8 cellular contexts compared by ENCODE assay signal in the genomic region with DNA sequence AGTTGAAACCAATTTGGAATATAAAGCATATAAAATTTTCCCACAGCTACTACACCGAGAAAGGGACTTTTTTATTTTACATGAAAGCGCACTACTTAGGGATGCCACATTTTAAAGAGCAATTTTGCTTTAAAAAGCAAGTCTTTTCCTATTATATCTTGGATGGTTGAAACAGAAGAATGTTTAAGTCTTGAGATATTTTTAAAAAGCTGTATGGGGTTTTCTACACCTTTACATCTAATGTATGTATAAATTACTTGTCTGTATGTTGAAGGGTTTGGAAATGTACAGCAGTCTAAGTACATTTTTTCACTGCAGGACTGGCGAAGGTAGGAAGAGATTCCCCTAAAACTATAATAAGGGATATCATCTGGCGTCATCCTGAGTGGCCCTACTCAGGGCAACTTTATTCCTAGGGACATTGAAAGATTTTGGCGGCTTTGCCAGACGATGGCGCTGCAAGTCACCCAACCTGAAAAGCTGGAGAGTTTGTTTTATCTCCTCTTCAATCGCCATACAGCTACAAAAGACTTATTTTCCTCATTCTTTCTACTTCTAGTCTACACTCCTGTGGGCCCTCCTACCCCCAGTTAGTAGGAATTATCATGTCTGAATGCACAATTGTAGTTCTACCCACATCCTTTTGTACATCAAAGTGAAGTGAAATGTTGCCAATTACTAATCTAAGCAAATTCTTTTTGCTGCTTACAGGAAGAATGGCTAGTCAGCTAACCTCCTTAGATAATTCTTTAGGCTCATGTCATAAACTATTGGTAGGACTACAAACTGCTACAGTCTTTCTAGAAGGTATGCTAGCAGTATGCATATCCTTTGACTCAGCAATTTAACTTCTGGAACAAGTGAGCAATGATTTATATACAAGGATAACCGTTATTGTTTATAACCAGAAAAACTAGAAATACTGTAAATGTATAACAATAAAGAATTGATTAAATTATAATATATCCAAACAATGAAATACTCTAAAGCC. TPM values are rescaled to one million over a fixed set of nuclear protein-coding genes. Genes with fewer than 3 reads are reported as not detected.
A peak's percentile ranks its signal among the peaks of the same experiment; 100 is the strongest.
DNase-seq lines count a peak whose midpoint lies in the region; ATAC-seq and TF ChIP-seq lines count a peak whose summit lies in the region.

No MANE protein-coding gene starts in this region.

- H2AFZ ChIP-seq in smooth muscle cell (ENCODE audit: low read depth): peak overlapping the region; percentile 92

- peak overlapping the region; percentile 58 for H3K9ac ChIP-seq in smooth muscle cell (ENCODE audit: low read depth)

- peak; percentile 57 for ATAC-seq in GM18517 (IDR thresholded peaks at IDR 0.05; ENCODE audit: unreplicated experiment)
- ATAC-seq in HG03097 (IDR thresholded peaks at IDR 0.05; ENCODE audit: low FRiP score, unreplicated experiment): peak; percentile 39

- no peaks in the 10 kb centered on the region for H3K36me3 ChIP-seq in A673 (ENCODE audit: insufficient read depth, low read length, poor library complexity, severe bottlenecking)
- no peaks in the 10 kb centered on the region for H3K36me3 ChIP-seq in smooth muscle cell (ENCODE audit: low read depth)

- no peaks in the 10 kb centered on the region for H4K20me1 ChIP-seq in smooth muscle cell (ENCODE audit: low read depth)

- peak; percentile 88 for TF ChIP-seq CTCF in A673 (conservative IDR thresholded peaks at IDR 0.05; ENCODE audit: low read depth, low read length)
- peak; percentile 90 for TF ChIP-seq CTCF in VCaP (conservative IDR thresholded peaks at IDR 0.05)
- peak; percentile 66 for TF ChIP-seq CTCF in cardiac fibroblast (IDR thresholded peaks at IDR 0.05; ENCODE audit: low read depth, low read length)
- peak; percentile 67 for TF ChIP-seq CTCF in smooth muscle cell (IDR thresholded peaks at IDR 0.05; ENCODE audit: borderline replicate concordance, insufficient read depth, poor library complexity, severe bottlenecking)

- H3K27me3 ChIP-seq in A673 (replicated peaks; ENCODE audit: insufficient read depth, low read depth, low read length, poor library complexity) (no peaks in the 10 kb centered on the region), smooth muscle cell (ENCODE audit: low read depth) (no peaks in the 10 kb centered on the region)

- DNase-seq in A673 (ENCODE audit: low spot score) (peak; percentile 90), NCI-H2171 (lab: John Stamatoyannopoulos, UW) (peak; percentile 12), cardiac fibroblast (ENCODE audit: low read depth in 2 of 2) (peak; percentile 82 to 87), iris pigment epithelial cell (ENCODE audit: low read depth) (peak; percentile 86), smooth muscle cell (lab: John Stamatoyannopoulos, UW; ENCODE audit: unreplicated experiment) (peak; percentile 3)

- POLR2A ChIA-PET in A673 (lab: Charles Lee; ENCODE audit: low non-redundant PET): no interaction called here

- BruUV-seq in A673 (replicated peaks; lab: Mats Ljungman, UMichigan): no TSS peak

- no peaks in the 10 kb centered on the region for H3K9me3 ChIP-seq in A673 (ENCODE audit: low read depth, low read length, poor library complexity, severe bottlenecking)
- H3K9me3 ChIP-seq in smooth muscle cell (replicated peaks; ENCODE audit: low read depth): no peaks in the 10 kb centered on the region

- WGBS in smooth muscle cell (ENCODE audit: low lambda C conversion rate): 7% methylated on average over 9 of the region's 9 CpGs

- peaks cover 29% of the 10 kb centered on the region for H3K79me2 ChIP-seq in smooth muscle cell (ENCODE audit: low read depth)

- H3K4me3 ChIP-seq in A673 (ENCODE audit: low read depth, low read length, poor library complexity, severe bottlenecking): peak overlapping the region; percentile 88
- peak overlapping the region; percentile 78 to 95 for H3K4me3 ChIP-seq in cardiac fibroblast (replicated peaks in 1 of 2; ENCODE audit: low read depth in 2 of 2, low read length in 2 of 2)
- H3K4me3 ChIP-seq in smooth muscle cell: peak overlapping the region; percentile 93

- intact Hi-C loops in A673 (cut with micrococcal nuclease; ENCODE audit: unreplicated experiment): loop anchor here (2.0 to 10.0 kb wide), 7 partner anchors 100 to 472 kb away; partner anchors contain the start of genes AADAT, HPF1 and MFAP3L

- CTCF ChIA-PET in A673 (lab: Charles Lee): interaction anchor here (0.6 to 2.2 kb wide), 8 partner anchors 45 to 524 kb away, joined by 3 to 13 read pairs (median 6); no protein-coding TSS in a partner anchor

- H3K4me1 ChIP-seq in A673 (ENCODE audit: insufficient read depth, low read length, poor library complexity, severe bottlenecking) (peaks cover 8% of the 10 kb centered on the region), smooth muscle cell (ENCODE audit: low read depth) (peaks cover 18% of the 10 kb centered on the region)

- peak overlapping the region; percentile 97 for H3K4me2 ChIP-seq in smooth muscle cell

- H3F3A ChIP-seq in smooth muscle cell (ENCODE audit: low read depth): no peaks in the 10 kb centered on the region

- H3K27ac ChIP-seq in A673 (ENCODE audit: low read depth, low read length, poor library complexity, severe bottlenecking) (no peak overlapping the region), VCaP (peak overlapping the region; percentile 82), smooth muscle cell (ENCODE audit: low read depth) (peak overlapping the region; percentile 96)

RNA-seq across cellular contexts. Expression of gene NEK1, which starts 0.8 kb away (rescaled TPM):
- 12.9 and 13.7 TPM in 2 replicates for total RNA-seq in A673 (2021)
- 11.8 and 16.5 TPM in 2 replicates for total RNA-seq in smooth muscle cell
- 9.4 and 10.5 TPM in 2 replicates for polyA plus RNA-seq in smooth muscle cell

RNA-seq across cellular contexts. Expression of gene CLCN3, which starts 7.2 kb away (rescaled TPM):
- 59.8 and 63.0 TPM in 2 replicates for total RNA-seq in A673 (2021)
- total RNA-seq in smooth muscle cell: 40.5 and 41.2 TPM in 2 replicates
- 13.7 and 15.1 TPM in 2 replicates for polyA plus RNA-seq in smooth muscle cell

Comparison
In these comparisons a context has a peak if more than half of its experiments do, and no peak if none do; other contexts are left out.
1. DNase-seq: peak in every context shown above with its lines; median percentile 90 in A673; 86 in iris pigment epithelial cell; 84 in cardiac fibroblast; 12 in NCI-H2171; 3 in smooth muscle cell.